8 cellular contexts compared by ENCODE assay signal in genomic region chr15:65355173-65355982, GRCh38. TPM values are rescaled to one million over a fixed set of nuclear protein-coding genes. Genes with fewer than 3 reads are reported as not detected.
DNase-seq lines count a peak whose midpoint lies in the region; ATAC-seq and TF ChIP-seq lines count a peak whose summit lies in the region.

No MANE protein-coding gene starts in this region.

- intact Hi-C loops in activated T-helper 2 cell treated with anti-CD3 and anti-CD28 coated beads, Interferon-gamma antibody, Interleukin-2, Interleukin-4, amounts not matched to agents 10 μg/mL and 5 μg/mL and 100 μg/mL, durations not matched to agents 14 hours and 24 hours and 36 hours (cut with micrococcal nuclease): no loop called here
- intact Hi-C loops in right cardiac atrium (cut with DNase I) (no loop called here), prostate gland (cut with DNase I) (no loop called here)

- no peaks in the 10 kb centered on the region for H3K36me3 ChIP-seq in prostate gland

- H3K4me1 Mint-ChIP-seq in activated T-helper 2 cell treated with anti-CD3 and anti-CD28 coated beads, Interferon-gamma antibody, Interleukin-2, Interleukin-4, amounts not matched to agents 10 μg/mL and 5 μg/mL and 100 μg/mL, durations not matched to agents 14 hours and 24 hours and 36 hours (ENCODE audit: low read depth): peaks cover 4% of the 10 kb centered on the region
- H3K4me1 Mint-ChIP-seq in HFFc6 (ENCODE audit: low read depth): no peaks in the 10 kb centered on the region

- DNase-seq in ELF-1 (ENCODE audit: low read depth, low spot score): peak; percentile 67
- DNase-seq in activated T-helper 2 cell treated with anti-CD3 and anti-CD28 coated beads, Interferon-gamma antibody, Interleukin-2, Interleukin-4, amounts not matched to agents 10 μg/mL and 5 μg/mL and 100 μg/mL, durations not matched to agents 14 hours and 24 hours and 36 hours (ENCODE audit: low spot score): no peak
- DNase-seq in right cardiac atrium: peak in 1 of 3 donors; percentile 59
- DNase-seq in prostate gland (ENCODE audit: low spot score): no peak
- DNase-seq in activated gamma-delta T cell treated with Interleukin-2 at 50 U/mL for 16 hours: no peak
- no peak for DNase-seq in NCI-H2171 (lab: John Stamatoyannopoulos, UW)
- no peak for DNase-seq in NCI-H187 treated with DMSO at 0.1 percent for 48 hours (lab: John Stamatoyannopoulos, UW)
- DNase-seq in HFFc6: no peak

- no peak for TF ChIP-seq POLR2A in prostate gland (IDR thresholded peaks at IDR 0.05)

- no peak for TF ChIP-seq CTCF in prostate gland (IDR thresholded peaks at IDR 0.05)
- TF ChIP-seq CTCF in HFFc6 (IDR thresholded peaks at IDR 0.05): no peak

- peak; percentile 34 to 40 for ATAC-seq in right cardiac atrium

- H3K4me1 ChIP-seq in right cardiac atrium (ENCODE audit: control insufficient read depth, insufficient read depth, low read length) (no peaks in the 10 kb centered on the region), prostate gland (replicated peaks) (no peaks in the 10 kb centered on the region)

- WGBS in right cardiac atrium: 3% methylated on average over 85 of the region's 85 CpGs
- WGBS in prostate gland: 4% methylated on average over 52 of the region's 85 CpGs

- H3K27me3 ChIP-seq in right cardiac atrium (ENCODE audit: control insufficient read depth, insufficient read depth) (no peaks in the 10 kb centered on the region), prostate gland (replicated peaks; ENCODE audit: insufficient read depth) (no peaks in the 10 kb centered on the region)

- H3K27me3 Mint-ChIP-seq in activated T-helper 2 cell treated with anti-CD3 and anti-CD28 coated beads, Interferon-gamma antibody, Interleukin-2, Interleukin-4, amounts not matched to agents 10 μg/mL and 5 μg/mL and 100 μg/mL, durations not matched to agents 14 hours and 24 hours and 36 hours (ENCODE audit: low read depth): peaks cover 55% of the 10 kb centered on the region
- H3K27me3 Mint-ChIP-seq in HFFc6 (ENCODE audit: insufficient read depth): peaks cover 55% of the 10 kb centered on the region

- no peaks in the 10 kb centered on the region for H3K9me3 ChIP-seq in right cardiac atrium (ENCODE audit: control insufficient read depth, low read length)
- H3K9me3 ChIP-seq in prostate gland: no peaks in the 10 kb centered on the region

- H3K9me3 Mint-ChIP-seq in activated T-helper 2 cell treated with anti-CD3 and anti-CD28 coated beads, Interferon-gamma antibody, Interleukin-2, Interleukin-4, amounts not matched to agents 10 μg/mL and 5 μg/mL and 100 μg/mL, durations not matched to agents 14 hours and 24 hours and 36 hours: peaks cover 7% of the 10 kb centered on the region
- H3K9me3 Mint-ChIP-seq in HFFc6: peaks cover 11% of the 10 kb centered on the region; the same call in 1 of the 2 replicates

- peak overlapping the region; percentile 53 for H3K4me3 ChIP-seq in right cardiac atrium (ENCODE audit: low read length)
- H3K4me3 ChIP-seq in prostate gland: peak overlapping the region; percentile 24 to 32

- peaks cover 4% of the 10 kb centered on the region for H3K36me3 Mint-ChIP-seq in activated T-helper 2 cell treated with anti-CD3 and anti-CD28 coated beads, Interferon-gamma antibody, Interleukin-2, Interleukin-4, amounts not matched to agents 10 μg/mL and 5 μg/mL and 100 μg/mL, durations not matched to agents 14 hours and 24 hours and 36 hours (ENCODE audit: low read depth)
- peaks cover 6% of the 10 kb centered on the region; the same call in 1 of the 2 replicates for H3K36me3 Mint-ChIP-seq in HFFc6 (ENCODE audit: low read depth)

- no peak overlapping the region for H3K27ac ChIP-seq in right cardiac atrium (ENCODE audit: low read length)
- H3K27ac ChIP-seq in prostate gland: no peak overlapping the region

- H3K4me3 Mint-ChIP-seq in activated T-helper 2 cell treated with anti-CD3 and anti-CD28 coated beads, Interferon-gamma antibody, Interleukin-2, Interleukin-4, amounts not matched to agents 10 μg/mL and 5 μg/mL and 100 μg/mL, durations not matched to agents 14 hours and 24 hours and 36 hours (ENCODE audit: low read depth): peak overlapping the region; percentile 5
- no peak overlapping the region for H3K4me3 Mint-ChIP-seq in HFFc6

- H3K27ac Mint-ChIP-seq in activated T-helper 2 cell treated with anti-CD3 and anti-CD28 coated beads, Interferon-gamma antibody, Interleukin-2, Interleukin-4, amounts not matched to agents 10 μg/mL and 5 μg/mL and 100 μg/mL, durations not matched to agents 14 hours and 24 hours and 36 hours: no peak overlapping the region
- H3K27ac Mint-ChIP-seq in HFFc6: no peak overlapping the region

RNA-seq across cellular contexts. Expression of gene IGDCC3, which starts 22.4 kb away (rescaled TPM):
- total RNA-seq in activated T-helper 2 cell treated with anti-CD3 and anti-CD28 coated beads, Interferon-gamma antibody, Interleukin-2, Interleukin-4, amounts not matched to agents 10 μg/mL and 5 μg/mL and 100 μg/mL, durations not matched to agents 14 hours and 24 hours and 36 hours: not detected in 2 replicates
- under 1 TPM in 2 of 4 donors, not detected in 2; 0.09 to 0.14 TPM for total RNA-seq in right cardiac atrium
- polyA plus RNA-seq in right cardiac atrium: 0.09 TPM
- total RNA-seq in prostate gland: 1 to 10 TPM in 1 of 2 donors, under 1 TPM in 1; 0.05 to 2.7 TPM
- not detected for total RNA-seq in HFFc6 (2021; fragmentation: NEBNext Ultra II Directional; extraction: Animal tissue kit (Norgen Biotek cat#: 25700))

RNA-seq across cellular contexts. Expression of gene RNU5B-1, which starts 50.9 kb away (rescaled TPM):
- not detected in 2 replicates for total RNA-seq in activated T-helper 2 cell treated with anti-CD3 and anti-CD28 coated beads, Interferon-gamma antibody, Interleukin-2, Interleukin-4, amounts not matched to agents 10 μg/mL and 5 μg/mL and 100 μg/mL, durations not matched to agents 14 hours and 24 hours and 36 hours
- total RNA-seq in right cardiac atrium (10 to 100 TPM; 16.9 to 71.0 (median 42.7) TPM), prostate gland (not detected)
- polyA plus RNA-seq in right cardiac atrium: not detected
- 10 to 100 TPM in 2 of 6 experiments, 1 to 10 TPM in 1, not detected in 3; 8.6 to 18.0 (median 10.5) TPM for total RNA-seq in HFFc6 (2021; fragmentation: NEBNext Ultra II Directional; extraction: Animal tissue kit (Norgen Biotek cat#: 25700))

RNA-seq across cellular contexts. Expression of gene RNU5A-1, which starts 59.5 kb away (rescaled TPM):
- not detected in 2 replicates for total RNA-seq in activated T-helper 2 cell treated with anti-CD3 and anti-CD28 coated beads, Interferon-gamma antibody, Interleukin-2, Interleukin-4, amounts not matched to agents 10 μg/mL and 5 μg/mL and 100 μg/mL, durations not matched to agents 14 hours and 24 hours and 36 hours
- total RNA-seq in right cardiac atrium (10 to 100 TPM in 1 of 4 donors, not detected in 3; 12.5 TPM), prostate gland (not detected)
- not detected for polyA plus RNA-seq in right cardiac atrium
- not detected for total RNA-seq in HFFc6 (2021; fragmentation: NEBNext Ultra II Directional; extraction: Animal tissue kit (Norgen Biotek cat#: 25700))
